Comparison of ENCODE assay signal across 14 cellular contexts in genomic region chr9:16825971-16826370, GRCh38. TPM values are rescaled to one million over a fixed set of nuclear protein-coding genes. Genes with fewer than 3 reads are reported as not detected.
A peak's percentile ranks its signal among the peaks of the same experiment; 100 is the strongest.
DNase-seq lines count a peak whose midpoint lies in the region; ATAC-seq and TF ChIP-seq lines count a peak whose summit lies in the region.
"Had no signal": no experiment of that assay in that cellular context is flagged by ENCODE, and none has a peak within 500 bp of the region (broad histone marks: within the 10 kb centered on the region; RNA-seq: fewer than 3 reads in every experiment).

No MANE protein-coding gene starts in this region.

- H3K27me3 ChIP-seq in esophagus muscularis mucosa (no peaks in the 10 kb centered on the region), body of pancreas (no peaks in the 10 kb centered on the region)

- H3K36me3 ChIP-seq in esophagus muscularis mucosa (no peaks in the 10 kb centered on the region), body of pancreas (replicated peaks in 1 of 2; ENCODE audit: insufficient read depth in 1 of 2, low read depth in 2 of 2) (no peaks in the 10 kb centered on the region)
- H3K36me3 ChIP-seq: heart right ventricle had no signal

- no peaks in the 10 kb centered on the region for H3K9me3 Mint-ChIP-seq in nephron progenitor cell
- no peaks in the 10 kb centered on the region for H3K9me3 Mint-ChIP-seq in activated naive CD8-positive, alpha-beta T cell treated with anti-CD3 and anti-CD28 coated beads for 36 hours
- H3K9me3 Mint-ChIP-seq: activated T-cell treated with anti-CD3 and anti-CD28 coated beads, Interleukin-2, amount 50 U/mL, for 4 hours; memory B cell had no signal

- TF ChIP-seq EP300 in esophagus muscularis mucosa (IDR thresholded peaks at IDR 0.05), result no peak

- peak; percentile 87 for DNase-seq in AG10803 (ENCODE audit: low read depth)
- peak; percentile 39 for DNase-seq in NCI-H82 treated with DMSO at 0.1 percent for 48 hours (lab: John Stamatoyannopoulos, UW; ENCODE audit: unreplicated experiment)
- no peak for DNase-seq in esophagus muscularis mucosa (ENCODE audit: extremely low spot score)
- DNase-seq in nephron progenitor cell, result no peak
- DNase-seq in NCI-H2081 (lab: John Stamatoyannopoulos, UW), result no peak
- DNase-seq in activated naive CD8-positive, alpha-beta T cell treated with anti-CD3 and anti-CD28 coated beads for 36 hours, result no peak
- no peak for DNase-seq in body of pancreas
- DNase-seq: activated T-cell treated with anti-CD3 and anti-CD28 coated beads, Interleukin-2, amount 50 U/mL, for 4 hours; cerebellar nuclear complex; heart right ventricle; NCI-H187; small intestine had no signal

- H3K4me3 ChIP-seq in AG10803 (ENCODE audit: low read length) (no peak overlapping the region), esophagus muscularis mucosa (no peak overlapping the region), body of pancreas (no peak overlapping the region)
- H3K4me3 ChIP-seq: heart right ventricle had no signal

- H3K27me3 Mint-ChIP-seq in nephron progenitor cell (ENCODE audit: low read depth, poor library complexity), result peaks cover 7% of the 10 kb centered on the region
- H3K27me3 Mint-ChIP-seq in activated naive CD8-positive, alpha-beta T cell treated with anti-CD3 and anti-CD28 coated beads for 36 hours, result peaks cover 20% of the 10 kb centered on the region
- H3K27me3 Mint-ChIP-seq: memory B cell had no signal

- TF ChIP-seq CTCF in AG10803 (conservative IDR thresholded peaks at IDR 0.05; ENCODE audit: low read length), result no peak
- no peak for TF ChIP-seq CTCF in esophagus muscularis mucosa (IDR thresholded peaks at IDR 0.05)
- TF ChIP-seq CTCF in nephron progenitor cell (IDR thresholded peaks at IDR 0.05), result no peak
- TF ChIP-seq CTCF in body of pancreas (IDR thresholded peaks at IDR 0.05), result no peak

- intact Hi-C loops in esophagus muscularis mucosa (cut with DNase I) (loop anchor here (5.0 kb wide), 1 partner anchor 41 kb away; no protein-coding TSS in a partner anchor), body of pancreas (cut with DNase I) (no loop called here)

- H3K4me1 Mint-ChIP-seq in nephron progenitor cell, result peaks cover 65% of the 10 kb centered on the region
- H3K4me1 Mint-ChIP-seq in activated naive CD8-positive, alpha-beta T cell treated with anti-CD3 and anti-CD28 coated beads for 36 hours, result no peaks in the 10 kb centered on the region
- H3K4me1 Mint-ChIP-seq: memory B cell had no signal

- H3K27ac ChIP-seq in esophagus muscularis mucosa (replicated peaks in 1 of 4) (peak overlapping the region in 3 of 4 donors; percentile 3 to 73 (median 19)), body of pancreas (no peak overlapping the region)

- H3K4me3 Mint-ChIP-seq in nephron progenitor cell, result peak overlapping the region; percentile 10
- no peak overlapping the region for H3K4me3 Mint-ChIP-seq in activated naive CD8-positive, alpha-beta T cell treated with anti-CD3 and anti-CD28 coated beads for 36 hours
- H3K4me3 Mint-ChIP-seq: activated T-cell treated with anti-CD3 and anti-CD28 coated beads, Interleukin-2, amount 50 U/mL, for 4 hours; memory B cell had no signal

- 43% methylated on average over 3 of the region's 3 CpGs for WGBS in esophagus muscularis mucosa
- WGBS in body of pancreas, 2 donors, result 66 to 67% methylated on average over 3 of the region's 3 CpGs

- no peaks in the 10 kb centered on the region for H3K36me3 Mint-ChIP-seq in nephron progenitor cell (ENCODE audit: low read depth)
- no peaks in the 10 kb centered on the region for H3K36me3 Mint-ChIP-seq in activated naive CD8-positive, alpha-beta T cell treated with anti-CD3 and anti-CD28 coated beads for 36 hours
- H3K36me3 Mint-ChIP-seq: memory B cell had no signal

- H3K9me3 ChIP-seq in esophagus muscularis mucosa (no peaks in the 10 kb centered on the region), body of pancreas (no peaks in the 10 kb centered on the region)
- H3K9me3 ChIP-seq: heart right ventricle had no signal

- ATAC-seq in HG03469 (IDR thresholded peaks at IDR 0.05; ENCODE audit: unreplicated experiment) (no peak), body of pancreas (no peak)
- ATAC-seq: activated T-cell treated with anti-CD3 and anti-CD28 coated beads, Interleukin-2, amount 50 U/mL, for 4 hours; heart right ventricle had no signal

- no peak overlapping the region for H3K27ac Mint-ChIP-seq in nephron progenitor cell
- no peak overlapping the region for H3K27ac Mint-ChIP-seq in activated naive CD8-positive, alpha-beta T cell treated with anti-CD3 and anti-CD28 coated beads for 36 hours
- H3K27ac Mint-ChIP-seq: memory B cell had no signal

- H3K4me1 ChIP-seq in esophagus muscularis mucosa (peaks cover 5 to 84% (median 78%) of the 10 kb centered on the region in 4 donors), body of pancreas (peaks cover 12% of the 10 kb centered on the region)

- TF ChIP-seq POLR2A in esophagus muscularis mucosa (IDR thresholded peaks at IDR 0.05; ENCODE audit: low read depth) (no peak), body of pancreas (IDR thresholded peaks at IDR 0.05) (no peak)

RNA-seq across cellular contexts. Expression of gene BNC2, which starts 44.5 kb away (rescaled TPM):
- total RNA-seq in esophagus muscularis mucosa, result 100 to 1,000 TPM in 3 of 4 donors, 10 to 100 TPM in 1; 95.3 to 138 (median 123) TPM
- total RNA-seq in activated naive CD8-positive, alpha-beta T cell treated with anti-CD3 and anti-CD28 coated beads for 36 hours, result not detected
- total RNA-seq in body of pancreas, result 1 to 10 TPM in 1 of 2 donors, under 1 TPM in 1; 0.99 to 1.8 TPM

Comparison
In these comparisons a context has a peak if more than half of its experiments do, and no peak if none do; other contexts are left out.
1. DNase-seq: peak in AG10803 (single experiment) and NCI-H82 treated with DMSO at 0.1 percent for 48 hours (single experiment); none in esophagus muscularis mucosa (single experiment), nephron progenitor cell (single experiment), NCI-H2081 (0 of 2), activated naive CD8-positive, alpha-beta T cell treated with anti-CD3 and anti-CD28 coated beads for 36 hours (single experiment) and body of pancreas (0 of 4).
2. H3K27ac ChIP-seq: peak in esophagus muscularis mucosa (3 of 4); none in body of pancreas (0 of 4).
3. RNA of gene BNC2, which starts 44.5 kb away (total RNA-seq): 95.3 to 138 TPM in esophagus muscularis mucosa; 0.99 to 1.8 TPM in body of pancreas and not detected in activated naive CD8-positive, alpha-beta T cell treated with anti-CD3 and anti-CD28 coated beads for 36 hours; every median in the first group is over 10 times any median in the second.